In genomic region chr5:134084570-134084969, GRCh38 we compare ENCODE assay signal across 16 cellular contexts. TPM values are rescaled to one million over a fixed set of nuclear protein-coding genes. Genes with fewer than 3 reads are reported as not detected.
DNase-seq lines count a peak whose midpoint lies in the region; ATAC-seq, FAIRE-seq and TF ChIP-seq lines count a peak whose summit lies in the region.
"Had no signal": no experiment of that assay in that cellular context is flagged by ENCODE, and none has a peak within 500 bp of the region (broad histone marks: within the 10 kb centered on the region; RNA-seq: fewer than 3 reads in every experiment).

No MANE protein-coding gene starts in this region.

- H3K4me3 Mint-ChIP-seq in astrocyte (ENCODE audit: unreplicated experiment) = no peak overlapping the region
- H3K4me3 Mint-ChIP-seq: IgD-negative memory B cell had no signal

- CTCF ChIA-PET in HEK293 (lab: Yijun Ruan, JAX) = interaction anchor here (1.3 kb wide), 1 partner anchor 45 kb away, joined by 5 read pairs; no protein-coding TSS in a partner anchor

- no peak for ATAC-seq in HG03159 (IDR thresholded peaks at IDR 0.05; ENCODE audit: unreplicated experiment)
- ATAC-seq: PC-3 had no signal

- H3K9me3 ChIP-seq in HEK293 (ENCODE audit: control insufficient read depth, insufficient read depth, low read depth, low read length) (no peaks in the 10 kb centered on the region), astrocyte (ENCODE audit: insufficient read depth, low read depth, low read length) (no peaks in the 10 kb centered on the region)
- H3K9me3 ChIP-seq: A549 had no signal

- H3K4me1 ChIP-seq in HEK293 (ENCODE audit: control insufficient read depth, insufficient read depth, low read length) (no peaks in the 10 kb centered on the region), astrocyte (ENCODE audit: insufficient read depth, low read length) (peaks cover 11% of the 10 kb centered on the region)
- H3K4me1 ChIP-seq: A549 had no signal

- POLR2A ChIA-PET in HEK293 (lab: Yijun Ruan, JAX) = no interaction called here

- H3K4me3 ChIP-seq in HEK293 (ENCODE audit: low read depth, low read length) = no peak overlapping the region
- H3K4me3 ChIP-seq in astrocyte (ENCODE audit: insufficient read depth, low read depth, low read length) = no peak overlapping the region
- H3K4me3 ChIP-seq: A549 had no signal

- no peak overlapping the region for H3K9ac ChIP-seq in astrocyte (ENCODE audit: low read length)

- H4K20me1 ChIP-seq in astrocyte (ENCODE audit: insufficient read depth, low read length) = no peaks in the 10 kb centered on the region

- no peak overlapping the region for H2AFZ ChIP-seq in astrocyte (ENCODE audit: low read depth, low read length)

- H3K4me2 ChIP-seq in astrocyte (ENCODE audit: low read length) = no peak overlapping the region
- H3K4me2 ChIP-seq: A549 had no signal

- peaks cover 16% of the 10 kb centered on the region for H3K27me3 Mint-ChIP-seq in astrocyte (ENCODE audit: low read depth, unreplicated experiment)
- H3K27me3 Mint-ChIP-seq: IgD-negative memory B cell had no signal

- no peak for FAIRE-seq in astrocyte (lab: Jason Lieb, UNC)
- FAIRE-seq: A549, D721Med had no signal

- peaks cover 15% of the 10 kb centered on the region for H3K4me1 Mint-ChIP-seq in astrocyte (ENCODE audit: low read depth, unreplicated experiment)
- H3K4me1 Mint-ChIP-seq: IgD-negative memory B cell had no signal

- intact Hi-C loops in posterior vena cava (cut with DNase I) = no loop called here

- H3K36me3 ChIP-seq in HEK293 (ENCODE audit: control insufficient read depth in 2 of 2, insufficient read depth in 1 of 2, low read length in 2 of 2) = no peaks in the 10 kb centered on the region
- H3K36me3 ChIP-seq in astrocyte (ENCODE audit: insufficient read depth, low read length) = no peaks in the 10 kb centered on the region

- no peaks in the 10 kb centered on the region for H3K36me3 Mint-ChIP-seq in astrocyte (ENCODE audit: low read depth, unreplicated experiment)
- H3K36me3 Mint-ChIP-seq: IgD-negative memory B cell had no signal

- H3K27ac ChIP-seq in HEK293 (ENCODE audit: extremely low read depth, low read depth, low read length) = no peak overlapping the region
- H3K27ac ChIP-seq in astrocyte (ENCODE audit: low read depth, low read length) = no peak overlapping the region
- H3K27ac ChIP-seq: A549 had no signal

- DNase-seq in activated effector memory CD4-positive, alpha-beta T cell treated with anti-CD3 and anti-CD28 coated beads, Interleukin-2, amount 50 U/mL, for 16 hours = peak; percentile 38
- DNase-seq in activated effector memory CD4-positive, alpha-beta T cell treated with Interleukin-2 at 50 U/mL for 16 hours = no peak
- DNase-seq in astrocyte (ENCODE audit: low read depth) (no peak), posterior vena cava (ENCODE audit: low spot score) (peak; percentile 18), NCI-H2196 treated with DMSO at 0.1 percent for 48 hours (lab: John Stamatoyannopoulos, UW; ENCODE audit: unreplicated experiment) (no peak)
- DNase-seq: GF-D8, HCEC 1CT, NCI-H1436 treated with DMSO at 0.1 percent for 48 hours, NCI-H2081, NCI-H2227 treated with DMSO at 0.1 percent for 48 hours, PC-3 had no signal

- no peaks in the 10 kb centered on the region for H3K27me3 ChIP-seq in astrocyte (ENCODE audit: insufficient read depth, low read length)

- peaks cover 2% of the 10 kb centered on the region for H3K9me3 Mint-ChIP-seq in astrocyte (ENCODE audit: unreplicated experiment)
- H3K9me3 Mint-ChIP-seq: IgD-negative memory B cell had no signal

- no peaks in the 10 kb centered on the region for H3K79me2 ChIP-seq in astrocyte (ENCODE audit: insufficient read depth, low read length)

- peak overlapping the region; percentile 58 for H3K27ac Mint-ChIP-seq in astrocyte (ENCODE audit: unreplicated experiment)
- H3K27ac Mint-ChIP-seq: IgD-negative memory B cell had no signal

- TF ChIP-seq CTCF in HEK293 (tag by site-specific recombination; IDR thresholded peaks at IDR 0.05) (no peak), astrocyte (IDR thresholded peaks at IDR 0.05; ENCODE audit: insufficient read depth, low read depth, low read length) (no peak)

TF ChIP-seq in HEK293, 187 proteins besides CTCF, POLR2A, EP300 and RAD21:
- peak; percentile 52; the same call in 1 of the 2 replicates for TF ChIP-seq ZBTB17 (tag by site-specific recombination; IDR thresholded peaks at IDR 0.05)
- TF ChIP-seq ZNF423 (tag by site-specific recombination; IDR thresholded peaks at IDR 0.05) = no peak

RNA-seq across cellular contexts. Expression of gene TCF7, which starts 29.9 kb away (rescaled TPM):
- total RNA-seq in astrocyte = 2.6 TPM in 2 replicates
- 1 to 10 TPM; 1.0 to 1.6 TPM for total RNA-seq in posterior vena cava

Comparison
In these comparisons a context has a peak if more than half of its experiments do, and no peak if none do; other contexts are left out.
1. DNase-seq: peak in activated effector memory CD4-positive, alpha-beta T cell treated with anti-CD3 and anti-CD28 coated beads, Interleukin-2, amount 50 U/mL, for 16 hours (single experiment) and posterior vena cava (single experiment); none in activated effector memory CD4-positive, alpha-beta T cell treated with Interleukin-2 at 50 U/mL for 16 hours (single experiment), astrocyte (single experiment) and NCI-H2196 treated with DMSO at 0.1 percent for 48 hours (single experiment).